23 cellular contexts compared by ENCODE assay signal in genomic region chr5:124606116-124606515, GRCh38.
DNase-seq lines count a peak whose midpoint lies in the region; TF ChIP-seq lines count a peak whose summit lies in the region.
"Had no signal": no experiment of that assay in that cellular context is flagged by ENCODE, and none has a peak within 500 bp of the region (broad histone marks: within the 10 kb centered on the region; RNA-seq: fewer than 3 reads in every experiment).

No MANE protein-coding gene starts in this region.

- H3K4me3 Mint-ChIP-seq in CD14-positive monocyte: no peak overlapping the region
- H3K4me3 Mint-ChIP-seq: activated CD8-positive, alpha-beta T cell treated with anti-CD3 and anti-CD28 coated beads, Interleukin-2, amount 10 ng/mL, durations not matched to agents 7 days and 5 days; activated naive CD4-positive, alpha-beta T cell treated with anti-CD3 and anti-CD28 coated beads, Interleukin-2, amount 10 ng/mL, durations not matched to agents 7 days and 5 days; B cell; CD8-positive, alpha-beta T cell; GM23338; stimulated activated naive B cell treated with anti-CD40 and anti-IgM and Interleukin-4, amounts not matched to agents 10 μg/mL and 1 μg/mL and 100 μg/mL, for 72 hours had no signal

- no CpG with 5 or more reads among the region's 2 CpGs for WGBS in mesenchymal stem cell
- 81 to 94% (median 90%) methylated on average over 2 of the region's 2 CpGs for WGBS in spleen, 5 donors

- no peak overlapping the region for H2BK15ac ChIP-seq in mesenchymal stem cell (ENCODE audit: low read depth, poor library complexity, severe bottlenecking)

- H3K9me3 Mint-ChIP-seq in CD14-positive monocyte: peaks cover 0 to 4% (median 0%) of the 10 kb centered on the region in 7 donors
- H3K9me3 Mint-ChIP-seq: activated naive CD4-positive, alpha-beta T cell treated with anti-CD3 and anti-CD28 coated beads, Interleukin-2, amount 10 ng/mL, durations not matched to agents 7 days and 5 days; CD8-positive, alpha-beta T cell; GM23338 had no signal

- H3K27me3 Mint-ChIP-seq in CD14-positive monocyte (ENCODE audit: low read depth in 3 of 3): peaks cover 0 to 8% (median 0%) of the 10 kb centered on the region in 3 donors
- H3K27me3 Mint-ChIP-seq: activated naive CD4-positive, alpha-beta T cell treated with anti-CD3 and anti-CD28 coated beads, Interleukin-2, amount 10 ng/mL, durations not matched to agents 7 days and 5 days; B cell had no signal

- H3K4me1 Mint-ChIP-seq in CD14-positive monocyte: peaks cover 2% of the 10 kb centered on the region
- H3K4me1 Mint-ChIP-seq: activated naive CD4-positive, alpha-beta T cell treated with anti-CD3 and anti-CD28 coated beads, Interleukin-2, amount 10 ng/mL, durations not matched to agents 7 days and 5 days had no signal

- H2BK5ac ChIP-seq in mesenchymal stem cell (ENCODE audit: low read depth, low read length, poor library complexity, severe bottlenecking): no peak overlapping the region

- DNase-seq in coronary artery (ENCODE audit: low spot score) (no peak), mesenchymal stem cell (no peak), spleen (no peak), CD14-positive monocyte (ENCODE audit: low spot score) (no peak), GM19238 (ENCODE audit: insufficient read length, low spot score) (no peak), NCI-H510A treated with DMSO at 0.1 percent for 48 hours (lab: John Stamatoyannopoulos, UW) (no peak)
- DNase-seq: ACHN; activated CD4-positive, alpha-beta T cell treated with anti-CD3 and anti-CD28 coated beads for 1 hour; activated CD8-positive, alpha-beta T cell treated with anti-CD3 and anti-CD28 coated beads, Interleukin-2, amount 10 ng/mL, durations not matched to agents 7 days and 5 days; activated naive CD4-positive, alpha-beta T cell treated with anti-CD3 and anti-CD28 coated beads, Interleukin-2, amount 10 ng/mL, durations not matched to agents 7 days and 5 days; CD8-positive, alpha-beta T cell; foreskin melanocyte; NCI-H146; NCI-H2107; NCI-H748 treated with DMSO at 0.1 percent for 48 hours; Peyer's patch; stimulated activated naive B cell treated with anti-CD40 and anti-IgM and Interleukin-4, amounts not matched to agents 10 μg/mL and 1 μg/mL and 100 μg/mL, for 72 hours had no signal

- H4K91ac ChIP-seq in mesenchymal stem cell (ENCODE audit: low read length): no peak overlapping the region

- H3K27ac ChIP-seq in angular gyrus (ENCODE audit: low read depth, low read length) (peak overlapping the region; percentile 80), coronary artery (peak overlapping the region; percentile 12 to 59), mesenchymal stem cell (ENCODE audit: low read length, poor library complexity, severe bottlenecking) (no peak overlapping the region), spleen (peak overlapping the region in 5 of 8 donors; percentile 18 to 49 (median 41))
- H3K27ac ChIP-seq: adrenal gland, Peyer's patch, suprapubic skin had no signal

- intact Hi-C loops in spleen (cut with DNase I; ENCODE audit: low total_unique reads): no loop called here
- intact Hi-C loops in CD14-positive monocyte (cut with micrococcal nuclease): no loop called here

- no peak overlapping the region for H3K4me2 ChIP-seq in mesenchymal stem cell (ENCODE audit: low read length, poor library complexity, severe bottlenecking)
- H3K4me2 ChIP-seq: GM23338 had no signal

- no peak overlapping the region for H3K27ac Mint-ChIP-seq in CD14-positive monocyte
- H3K27ac Mint-ChIP-seq: activated CD8-positive, alpha-beta T cell treated with anti-CD3 and anti-CD28 coated beads, Interleukin-2, amount 10 ng/mL, durations not matched to agents 7 days and 5 days; activated naive CD4-positive, alpha-beta T cell treated with anti-CD3 and anti-CD28 coated beads, Interleukin-2, amount 10 ng/mL, durations not matched to agents 7 days and 5 days; B cell; CD8-positive, alpha-beta T cell; GM23338; stimulated activated naive B cell treated with anti-CD40 and anti-IgM and Interleukin-4, amounts not matched to agents 10 μg/mL and 1 μg/mL and 100 μg/mL, for 72 hours had no signal

- H3K36me3 Mint-ChIP-seq in CD14-positive monocyte: no peaks in the 10 kb centered on the region
- H3K36me3 Mint-ChIP-seq: activated naive CD4-positive, alpha-beta T cell treated with anti-CD3 and anti-CD28 coated beads, Interleukin-2, amount 10 ng/mL, durations not matched to agents 7 days and 5 days; CD8-positive, alpha-beta T cell had no signal

- H3K4me1 ChIP-seq in mesenchymal stem cell (ENCODE audit: control insufficient read depth, insufficient read depth, low read depth, low read length): no peaks in the 10 kb centered on the region
- peaks cover 0 to 11% (median 0%) of the 10 kb centered on the region in 6 donors for H3K4me1 ChIP-seq in spleen
- H3K4me1 ChIP-seq: adrenal gland, breast epithelium, Peyer's patch had no signal

- no peak overlapping the region for H2BK12ac ChIP-seq in mesenchymal stem cell (ENCODE audit: low read length in 2 of 2)

- H2BK120ac ChIP-seq in mesenchymal stem cell (ENCODE audit: low read depth, low read length): no peak overlapping the region

- H2AFZ ChIP-seq in mesenchymal stem cell (ENCODE audit: low read depth, low read length): no peak overlapping the region

- H3K14ac ChIP-seq in mesenchymal stem cell (ENCODE audit: low read length in 2 of 2): no peak overlapping the region

- H3K36me3 ChIP-seq in mesenchymal stem cell (ENCODE audit: control insufficient read depth in 1 of 2, insufficient read depth in 2 of 2, low read depth in 1 of 2, low read length in 2 of 2) (no peaks in the 10 kb centered on the region), spleen (no peaks in the 10 kb centered on the region)
- H3K36me3 ChIP-seq: adrenal gland, breast epithelium, Peyer's patch, suprapubic skin had no signal

- no peak overlapping the region for H3K23ac ChIP-seq in mesenchymal stem cell (ENCODE audit: low read length in 2 of 2)

- H3K9me3 ChIP-seq in mesenchymal stem cell (ENCODE audit: control insufficient read depth, low read length) (no peaks in the 10 kb centered on the region), spleen (peaks cover 0 to under 1% (median 0%) of the 10 kb centered on the region in 8 donors)
- H3K9me3 ChIP-seq: adrenal gland, breast epithelium, Peyer's patch, suprapubic skin had no signal

- H3K27me3 ChIP-seq in mesenchymal stem cell (ENCODE audit: control insufficient read depth in 1 of 2, insufficient read depth in 1 of 2, low read length in 2 of 2) (no peaks in the 10 kb centered on the region), spleen (replicated peaks in 1 of 7) (no peaks in the 10 kb centered on the region)
- H3K27me3 ChIP-seq: adrenal gland, breast epithelium, Peyer's patch, suprapubic skin had no signal

- no peaks in the 10 kb centered on the region for H3K79me1 ChIP-seq in mesenchymal stem cell (replicated peaks; ENCODE audit: low read length, poor library complexity, severe bottlenecking)

- peak overlapping the region; percentile 37 for H3K9ac ChIP-seq in mesenchymal stem cell (ENCODE audit: low read length)

- no peak overlapping the region for H2AK5ac ChIP-seq in mesenchymal stem cell (ENCODE audit: low read length, severe bottlenecking)

- TF ChIP-seq POLR2A in spleen (IDR thresholded peaks at IDR 0.05): no peak

- H3K4ac ChIP-seq in mesenchymal stem cell (ENCODE audit: low read depth in 1 of 2, low read length in 2 of 2): no peak overlapping the region

- H3K4me3 ChIP-seq in coronary artery: no peak overlapping the region
- H3K4me3 ChIP-seq in mesenchymal stem cell (ENCODE audit: insufficient read depth in 1 of 2, low read depth in 1 of 2, low read length in 2 of 2): no peak overlapping the region
- no peak overlapping the region for H3K4me3 ChIP-seq in spleen
- H3K4me3 ChIP-seq: adrenal gland, breast epithelium, GM23338, Peyer's patch, suprapubic skin had no signal

- H4K8ac ChIP-seq in mesenchymal stem cell (ENCODE audit: low read length): no peak overlapping the region

- TF ChIP-seq CTCF in coronary artery (IDR thresholded peaks at IDR 0.05) (no peak), spleen (IDR thresholded peaks at IDR 0.05 in 8 of 11, conservative IDR thresholded peaks at IDR 0.05 in 3 of 11) (no peak), CD14-positive monocyte (IDR thresholded peaks at IDR 0.05) (no peak)

- H3K18ac ChIP-seq in mesenchymal stem cell (ENCODE audit: low read depth in 1 of 2, low read length in 2 of 2): no peak overlapping the region
